In the genomic region with DNA sequence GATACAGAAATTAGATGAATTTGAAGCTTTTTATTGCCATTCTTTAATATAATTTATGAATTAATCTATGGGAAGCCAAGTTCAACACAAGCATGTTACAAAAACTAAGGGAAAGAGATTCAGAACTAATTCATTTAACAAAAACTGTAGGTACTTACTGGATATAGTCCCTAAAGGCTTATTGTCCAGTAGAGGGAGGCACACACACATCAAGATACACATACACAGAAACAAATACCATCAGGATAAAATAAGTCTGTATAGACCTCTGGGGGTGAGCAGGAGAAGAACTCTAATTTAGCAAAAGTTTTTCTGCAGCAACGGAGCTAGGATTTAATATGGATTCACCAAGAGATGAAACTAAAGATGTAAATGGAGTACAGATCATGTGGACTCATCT, we compare ENCODE assay signal across 9 cellular contexts.
A peak's percentile ranks its signal among the peaks of the same experiment; 100 is the strongest.
DNase-seq lines count a peak whose midpoint lies in the region; ATAC-seq, FAIRE-seq and TF ChIP-seq lines count a peak whose summit lies in the region.
"Had no signal": no experiment of that assay in that cellular context is flagged by ENCODE, and none has a peak within 500 bp of the region (broad histone marks: within the 10 kb centered on the region; RNA-seq: fewer than 3 reads in every experiment).

No MANE protein-coding gene starts in this region.

- ATAC-seq in mucosa of descending colon (peak; percentile 74), HG02885 (IDR thresholded peaks at IDR 0.05; ENCODE audit: poor library complexity, unreplicated experiment) (no peak)

- H3K27me3 ChIP-seq in bronchial epithelial cell (ENCODE audit: control insufficient read depth, insufficient read depth, low read length) = no peaks in the 10 kb centered on the region
- H3K27me3 ChIP-seq: SJSA1 had no signal

- DNase-seq in GM10248 (ENCODE audit: extremely low spot score) = no peak
- DNase-seq in NCI-H2081 (lab: John Stamatoyannopoulos, UW) = peak; percentile 43 to 71
- peak; percentile 55 for DNase-seq in bronchial epithelial cell (ENCODE audit: low read depth)
- peak in 1 of 3 donors; percentile 23 for DNase-seq in mucosa of descending colon
- DNase-seq in activated T-helper 2 cell treated with anti-CD3 and anti-CD28 coated beads, Interferon-gamma antibody, Interleukin-2, Interleukin-4, amounts not matched to agents 10 μg/mL and 5 μg/mL and 100 μg/mL, durations not matched to agents 14 hours and 24 hours and 36 hours (ENCODE audit: low spot score) = no peak
- DNase-seq in activated CD4-positive, alpha-beta T cell treated with anti-CD3 and anti-CD28 coated beads, Interleukin-2, amount 50 U/mL, for 48 hours = no peak
- no peak for DNase-seq in CD1c-positive myeloid dendritic cell (ENCODE audit: extremely low spot score)

- H3K4me3 ChIP-seq in bronchial epithelial cell (ENCODE audit: low read depth, low read length) (no peak overlapping the region), mucosa of descending colon (no peak overlapping the region)
- H3K4me3 ChIP-seq: SJSA1 had no signal

- no peak for FAIRE-seq in bronchial epithelial cell (lab: Jason Lieb, UNC)

- H3K27ac Mint-ChIP-seq in activated T-helper 2 cell treated with anti-CD3 and anti-CD28 coated beads, Interferon-gamma antibody, Interleukin-2, Interleukin-4, amounts not matched to agents 10 μg/mL and 5 μg/mL and 100 μg/mL, durations not matched to agents 14 hours and 24 hours and 36 hours = no peak overlapping the region

- no peaks in the 10 kb centered on the region for H3K9me3 ChIP-seq in mucosa of descending colon
- H3K9me3 ChIP-seq: SJSA1 had no signal

- H3K27me3 Mint-ChIP-seq in activated T-helper 2 cell treated with anti-CD3 and anti-CD28 coated beads, Interferon-gamma antibody, Interleukin-2, Interleukin-4, amounts not matched to agents 10 μg/mL and 5 μg/mL and 100 μg/mL, durations not matched to agents 14 hours and 24 hours and 36 hours (ENCODE audit: low read depth) = no peaks in the 10 kb centered on the region

- no peaks in the 10 kb centered on the region for H3K9me3 Mint-ChIP-seq in activated T-helper 2 cell treated with anti-CD3 and anti-CD28 coated beads, Interferon-gamma antibody, Interleukin-2, Interleukin-4, amounts not matched to agents 10 μg/mL and 5 μg/mL and 100 μg/mL, durations not matched to agents 14 hours and 24 hours and 36 hours

- H3K36me3 Mint-ChIP-seq in activated T-helper 2 cell treated with anti-CD3 and anti-CD28 coated beads, Interferon-gamma antibody, Interleukin-2, Interleukin-4, amounts not matched to agents 10 μg/mL and 5 μg/mL and 100 μg/mL, durations not matched to agents 14 hours and 24 hours and 36 hours (ENCODE audit: low read depth) = peaks cover 13% of the 10 kb centered on the region

- peak; percentile 16 for TF ChIP-seq CTCF in GM10248 (IDR thresholded peaks at IDR 0.05; ENCODE audit: control extremely low read depth, extremely low read depth, low read depth, missing control alignments)
- peak; percentile 29 for TF ChIP-seq CTCF in bronchial epithelial cell (IDR thresholded peaks at IDR 0.05; ENCODE audit: insufficient read depth, low read length, severe bottlenecking)
- no peak for TF ChIP-seq CTCF in mucosa of descending colon (IDR thresholded peaks at IDR 0.05)

- no peak overlapping the region for H3K4me3 Mint-ChIP-seq in activated T-helper 2 cell treated with anti-CD3 and anti-CD28 coated beads, Interferon-gamma antibody, Interleukin-2, Interleukin-4, amounts not matched to agents 10 μg/mL and 5 μg/mL and 100 μg/mL, durations not matched to agents 14 hours and 24 hours and 36 hours (ENCODE audit: low read depth)

- POLR2A ChIA-PET in GM10248 (lab: Yijun Ruan, JAX) = no interaction called here

- CTCF ChIA-PET in GM10248 (lab: Yijun Ruan, JAX) = interaction anchor here (0.7 to 1.5 kb wide), 3 partner anchors 13 to 163 kb away, joined by 3 to 5 read pairs (median 3); no protein-coding TSS in a partner anchor

- H3K36me3 ChIP-seq in bronchial epithelial cell (ENCODE audit: control insufficient read depth, insufficient read depth, low read length) = no peaks in the 10 kb centered on the region
- no peaks in the 10 kb centered on the region for H3K36me3 ChIP-seq in mucosa of descending colon (ENCODE audit: low read depth)
- H3K36me3 ChIP-seq: SJSA1 had no signal

- no peaks in the 10 kb centered on the region for H3K4me1 Mint-ChIP-seq in activated T-helper 2 cell treated with anti-CD3 and anti-CD28 coated beads, Interferon-gamma antibody, Interleukin-2, Interleukin-4, amounts not matched to agents 10 μg/mL and 5 μg/mL and 100 μg/mL, durations not matched to agents 14 hours and 24 hours and 36 hours (ENCODE audit: low read depth)

- no peaks in the 10 kb centered on the region for H3K4me1 ChIP-seq in mucosa of descending colon (ENCODE audit: low read depth)
- H3K4me1 ChIP-seq: SJSA1 had no signal

- intact Hi-C loops in mucosa of descending colon (cut with DNase I, micrococcal nuclease) = loop anchor here (10.0 kb wide), 1 partner anchor 160 kb away; no protein-coding TSS in a partner anchor
- intact Hi-C loops in activated T-helper 2 cell treated with anti-CD3 and anti-CD28 coated beads, Interferon-gamma antibody, Interleukin-2, Interleukin-4, amounts not matched to agents 10 μg/mL and 5 μg/mL and 100 μg/mL, durations not matched to agents 14 hours and 24 hours and 36 hours (cut with micrococcal nuclease) = no loop called here

Comparison
In these comparisons a context has a peak if more than half of its experiments do, and no peak if none do; other contexts are left out.
1. DNase-seq: peak in NCI-H2081 (2 of 2) and bronchial epithelial cell (single experiment); none in GM10248 (single experiment), activated T-helper 2 cell treated with anti-CD3 and anti-CD28 coated beads, Interferon-gamma antibody, Interleukin-2, Interleukin-4, amounts not matched to agents 10 μg/mL and 5 μg/mL and 100 μg/mL, durations not matched to agents 14 hours and 24 hours and 36 hours (single experiment), activated CD4-positive, alpha-beta T cell treated with anti-CD3 and anti-CD28 coated beads, Interleukin-2, amount 50 U/mL, for 48 hours (0 of 2) and CD1c-positive myeloid dendritic cell (single experiment).